ENCODE assay signal across 2 cellular contexts in the genomic region with DNA sequence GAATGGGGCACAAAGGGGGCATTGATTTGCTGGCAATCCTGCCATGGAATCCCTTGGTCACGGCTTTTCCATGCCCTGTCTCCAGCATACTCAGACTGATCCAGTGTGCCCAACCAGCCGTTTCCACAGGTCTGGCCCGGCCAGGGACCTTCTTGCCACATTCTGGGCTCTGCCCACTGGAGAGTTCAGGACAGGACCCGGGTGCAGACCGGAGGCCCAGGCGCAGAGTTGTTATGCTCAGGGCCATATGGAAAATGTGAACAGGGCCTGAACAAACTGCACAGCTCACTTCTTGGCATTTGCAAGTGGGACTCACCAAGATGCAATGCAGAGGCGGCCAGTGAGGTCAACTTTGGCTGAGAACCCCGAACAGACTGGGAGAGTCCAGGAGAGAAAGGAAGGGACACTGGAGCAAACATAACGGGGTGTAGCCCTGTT.
TF ChIP-seq lines count a peak whose summit lies in the region.

No MANE protein-coding gene starts in this region.

TF ChIP-seq in IMR-90, 13 proteins besides CTCF, POLR2A, EP300 and RAD21:
- TF ChIP-seq CEBPB (IDR thresholded peaks at IDR 0.05; ENCODE audit: low read depth, low read length) = peak; percentile 75
- no peak for TF ChIP-seq MXI1 (IDR thresholded peaks at IDR 0.05; ENCODE audit: borderline replicate concordance, low read depth, low read length)
- 0 out of 2 replicates have a peak, but pooled peaks have one; percentile 30 for TF ChIP-seq MAZ (IDR thresholded peaks at IDR 0.05; ENCODE audit: borderline replicate concordance, low read depth, low read length)
- no peak for TF ChIP-seq BHLHE40 (IDR thresholded peaks at IDR 0.05; ENCODE audit: low read depth, low read length)
- peak; percentile 13; the same call in 1 of the 2 replicates for TF ChIP-seq NFE2L2 (IDR thresholded peaks at IDR 0.05; ENCODE audit: low read depth, low read length)
TF ChIP-seq in IMR-90: peak in this region for 3.

TF ChIP-seq in HepG2, 621 proteins besides CTCF, POLR2A, EP300 and RAD21:
- TF ChIP-seq ZNF703 (CRISPR knock-in tag; IDR thresholded peaks at IDR 0.05; ENCODE audit: borderline replicate concordance) = no peak
- TF ChIP-seq ZNF510 (CRISPR knock-in tag; IDR thresholded peaks at IDR 0.05; ENCODE audit: low read depth) = no peak
- TF ChIP-seq IRF2 (CRISPR knock-in tag; IDR thresholded peaks at IDR 0.05) = 0 out of 2 replicates have a peak, but pooled peaks have one; percentile 6
- TF ChIP-seq SALL1 (CRISPR knock-in tag; IDR thresholded peaks at IDR 0.05) = peak; percentile 37; the same call in 1 of the 2 replicates
- TF ChIP-seq, protein P1, sequence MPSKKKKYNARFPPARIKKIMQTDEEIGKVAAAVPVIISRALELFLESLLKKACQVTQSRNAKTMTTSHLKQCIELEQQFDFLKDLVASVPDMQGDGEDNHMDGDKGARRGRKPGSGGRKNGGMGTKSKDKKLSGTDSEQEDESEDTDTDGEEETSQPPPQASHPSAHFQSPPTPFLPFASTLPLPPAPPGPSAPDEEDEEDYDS (CRISPR knock-in tag; IDR thresholded peaks at IDR 0.05) = no peak
- TF ChIP-seq U2AF1 (optimal IDR thresholded peaks at IDR 0.05; ENCODE audit: low read depth, low read length) = no peak
- TF ChIP-seq GATAD2A (CRISPR knock-in tag; IDR thresholded peaks at IDR 0.05) = 0 out of 2 replicates have a peak, but pooled peaks have one; percentile 28
- TF ChIP-seq, protein P2, sequence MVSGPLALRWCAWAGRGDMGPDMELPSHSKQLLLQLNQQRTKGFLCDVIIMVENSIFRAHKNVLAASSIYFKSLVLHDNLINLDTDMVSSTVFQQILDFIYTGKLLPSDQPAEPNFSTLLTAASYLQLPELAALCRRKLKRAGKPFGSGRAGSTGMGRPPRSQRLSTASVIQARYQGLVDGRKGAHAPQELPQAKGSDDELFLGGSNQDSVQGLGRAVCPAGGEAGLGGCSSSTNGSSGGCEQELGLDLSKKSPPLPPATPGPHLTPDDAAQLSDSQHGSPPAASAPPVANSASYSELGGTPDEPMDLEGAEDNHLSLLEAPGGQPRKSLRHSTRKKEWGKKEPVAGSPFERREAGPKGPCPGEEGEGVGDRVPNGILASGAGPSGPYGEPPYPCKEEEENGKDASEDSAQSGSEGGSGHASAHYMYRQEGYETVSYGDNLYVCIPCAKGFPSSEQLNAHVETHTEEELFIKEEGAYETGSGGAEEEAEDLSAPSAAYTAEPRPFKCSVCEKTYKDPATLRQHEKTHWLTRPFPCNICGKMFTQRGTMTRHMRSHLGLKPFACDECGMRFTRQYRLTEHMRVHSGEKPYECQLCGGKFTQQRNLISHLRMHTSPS (CRISPR knock-in tag; IDR thresholded peaks at IDR 0.05; ENCODE audit: low read depth) = peak; percentile 91
- no peak for TF ChIP-seq MZF1 (CRISPR knock-in tag; IDR thresholded peaks at IDR 0.05; ENCODE audit: borderline replicate concordance)
- TF ChIP-seq, protein P3, sequence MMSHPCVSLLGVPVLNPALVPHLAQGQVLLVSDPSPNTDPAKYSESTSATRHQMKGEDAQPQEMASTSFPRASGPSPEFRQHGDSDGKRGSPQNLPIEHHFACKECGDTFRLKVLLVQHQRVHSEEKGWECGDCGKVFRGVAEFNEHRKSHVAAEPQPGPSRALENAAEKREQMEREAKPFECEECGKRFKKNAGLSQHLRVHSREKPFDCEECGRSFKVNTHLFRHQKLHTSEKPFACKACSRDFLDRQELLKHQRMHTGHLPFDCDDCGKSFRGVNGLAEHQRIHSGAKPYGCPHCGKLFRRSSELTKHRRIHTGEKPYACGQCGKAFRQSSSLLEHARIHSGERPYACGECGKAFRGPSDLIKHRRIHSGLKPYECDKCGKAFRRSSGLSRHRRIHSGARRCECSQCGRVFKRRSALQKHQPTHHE (CRISPR knock-in tag; IDR thresholded peaks at IDR 0.05; ENCODE audit: borderline replicate concordance) = no peak
- TF ChIP-seq, protein P4, sequence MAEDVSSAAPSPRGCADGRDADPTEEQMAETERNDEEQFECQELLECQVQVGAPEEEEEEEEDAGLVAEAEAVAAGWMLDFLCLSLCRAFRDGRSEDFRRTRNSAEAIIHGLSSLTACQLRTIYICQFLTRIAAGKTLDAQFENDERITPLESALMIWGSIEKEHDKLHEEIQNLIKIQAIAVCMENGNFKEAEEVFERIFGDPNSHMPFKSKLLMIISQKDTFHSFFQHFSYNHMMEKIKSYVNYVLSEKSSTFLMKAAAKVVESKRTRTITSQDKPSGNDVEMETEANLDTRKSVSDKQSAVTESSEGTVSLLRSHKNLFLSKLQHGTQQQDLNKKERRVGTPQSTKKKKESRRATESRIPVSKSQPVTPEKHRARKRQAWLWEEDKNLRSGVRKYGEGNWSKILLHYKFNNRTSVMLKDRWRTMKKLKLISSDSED (CRISPR knock-in tag; IDR thresholded peaks at IDR 0.05) = no peak
- no peak for TF ChIP-seq GATAD1 (CRISPR knock-in tag; IDR thresholded peaks at IDR 0.05)
- TF ChIP-seq DPF2 (CRISPR knock-in tag; IDR thresholded peaks at IDR 0.05; ENCODE audit: borderline replicate concordance, low read depth) = 0 out of 2 replicates have a peak, but pooled peaks have one; percentile 38
- TF ChIP-seq HNRNPL (IDR thresholded peaks at IDR 0.05; ENCODE audit: low read depth, low read length) = peak; percentile 96
- TF ChIP-seq NFE2 (CRISPR knock-in tag; IDR thresholded peaks at IDR 0.05) = no peak
- TF ChIP-seq CEBPB (IDR thresholded peaks at IDR 0.05; ENCODE audit: borderline replicate concordance, low read depth, low read length) = peak; percentile 42; the same call in 1 of the 2 replicates
- no peak for TF ChIP-seq NR2F2 (IDR thresholded peaks at IDR 0.05; ENCODE audit: borderline replicate concordance, low read depth)
- TF ChIP-seq FOSL2 (CRISPR knock-in tag; IDR thresholded peaks at IDR 0.05) = 0 out of 2 replicates have a peak, but pooled peaks have one; percentile 12
- TF ChIP-seq, protein P5, sequence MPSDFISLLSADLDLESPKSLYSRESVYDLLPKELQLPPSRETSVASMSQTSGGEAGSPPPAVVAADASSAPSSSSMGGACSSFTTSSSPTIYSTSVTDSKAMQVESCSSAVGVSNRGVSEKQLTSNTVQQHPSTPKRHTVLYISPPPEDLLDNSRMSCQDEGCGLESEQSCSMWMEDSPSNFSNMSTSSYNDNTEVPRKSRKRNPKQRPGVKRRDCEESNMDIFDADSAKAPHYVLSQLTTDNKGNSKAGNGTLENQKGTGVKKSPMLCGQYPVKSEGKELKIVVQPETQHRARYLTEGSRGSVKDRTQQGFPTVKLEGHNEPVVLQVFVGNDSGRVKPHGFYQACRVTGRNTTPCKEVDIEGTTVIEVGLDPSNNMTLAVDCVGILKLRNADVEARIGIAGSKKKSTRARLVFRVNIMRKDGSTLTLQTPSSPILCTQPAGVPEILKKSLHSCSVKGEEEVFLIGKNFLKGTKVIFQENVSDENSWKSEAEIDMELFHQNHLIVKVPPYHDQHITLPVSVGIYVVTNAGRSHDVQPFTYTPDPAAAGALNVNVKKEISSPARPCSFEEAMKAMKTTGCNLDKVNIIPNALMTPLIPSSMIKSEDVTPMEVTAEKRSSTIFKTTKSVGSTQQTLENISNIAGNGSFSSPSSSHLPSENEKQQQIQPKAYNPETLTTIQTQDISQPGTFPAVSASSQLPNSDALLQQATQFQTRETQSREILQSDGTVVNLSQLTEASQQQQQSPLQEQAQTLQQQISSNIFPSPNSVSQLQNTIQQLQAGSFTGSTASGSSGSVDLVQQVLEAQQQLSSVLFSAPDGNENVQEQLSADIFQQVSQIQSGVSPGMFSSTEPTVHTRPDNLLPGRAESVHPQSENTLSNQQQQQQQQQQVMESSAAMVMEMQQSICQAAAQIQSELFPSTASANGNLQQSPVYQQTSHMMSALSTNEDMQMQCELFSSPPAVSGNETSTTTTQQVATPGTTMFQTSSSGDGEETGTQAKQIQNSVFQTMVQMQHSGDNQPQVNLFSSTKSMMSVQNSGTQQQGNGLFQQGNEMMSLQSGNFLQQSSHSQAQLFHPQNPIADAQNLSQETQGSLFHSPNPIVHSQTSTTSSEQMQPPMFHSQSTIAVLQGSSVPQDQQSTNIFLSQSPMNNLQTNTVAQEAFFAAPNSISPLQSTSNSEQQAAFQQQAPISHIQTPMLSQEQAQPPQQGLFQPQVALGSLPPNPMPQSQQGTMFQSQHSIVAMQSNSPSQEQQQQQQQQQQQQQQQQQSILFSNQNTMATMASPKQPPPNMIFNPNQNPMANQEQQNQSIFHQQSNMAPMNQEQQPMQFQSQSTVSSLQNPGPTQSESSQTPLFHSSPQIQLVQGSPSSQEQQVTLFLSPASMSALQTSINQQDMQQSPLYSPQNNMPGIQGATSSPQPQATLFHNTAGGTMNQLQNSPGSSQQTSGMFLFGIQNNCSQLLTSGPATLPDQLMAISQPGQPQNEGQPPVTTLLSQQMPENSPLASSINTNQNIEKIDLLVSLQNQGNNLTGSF (CRISPR knock-in tag; IDR thresholded peaks at IDR 0.05) = no peak
- no peak for TF ChIP-seq ZNF333 (CRISPR knock-in tag; IDR thresholded peaks at IDR 0.05; ENCODE audit: borderline replicate concordance)
- TF ChIP-seq, protein P6, sequence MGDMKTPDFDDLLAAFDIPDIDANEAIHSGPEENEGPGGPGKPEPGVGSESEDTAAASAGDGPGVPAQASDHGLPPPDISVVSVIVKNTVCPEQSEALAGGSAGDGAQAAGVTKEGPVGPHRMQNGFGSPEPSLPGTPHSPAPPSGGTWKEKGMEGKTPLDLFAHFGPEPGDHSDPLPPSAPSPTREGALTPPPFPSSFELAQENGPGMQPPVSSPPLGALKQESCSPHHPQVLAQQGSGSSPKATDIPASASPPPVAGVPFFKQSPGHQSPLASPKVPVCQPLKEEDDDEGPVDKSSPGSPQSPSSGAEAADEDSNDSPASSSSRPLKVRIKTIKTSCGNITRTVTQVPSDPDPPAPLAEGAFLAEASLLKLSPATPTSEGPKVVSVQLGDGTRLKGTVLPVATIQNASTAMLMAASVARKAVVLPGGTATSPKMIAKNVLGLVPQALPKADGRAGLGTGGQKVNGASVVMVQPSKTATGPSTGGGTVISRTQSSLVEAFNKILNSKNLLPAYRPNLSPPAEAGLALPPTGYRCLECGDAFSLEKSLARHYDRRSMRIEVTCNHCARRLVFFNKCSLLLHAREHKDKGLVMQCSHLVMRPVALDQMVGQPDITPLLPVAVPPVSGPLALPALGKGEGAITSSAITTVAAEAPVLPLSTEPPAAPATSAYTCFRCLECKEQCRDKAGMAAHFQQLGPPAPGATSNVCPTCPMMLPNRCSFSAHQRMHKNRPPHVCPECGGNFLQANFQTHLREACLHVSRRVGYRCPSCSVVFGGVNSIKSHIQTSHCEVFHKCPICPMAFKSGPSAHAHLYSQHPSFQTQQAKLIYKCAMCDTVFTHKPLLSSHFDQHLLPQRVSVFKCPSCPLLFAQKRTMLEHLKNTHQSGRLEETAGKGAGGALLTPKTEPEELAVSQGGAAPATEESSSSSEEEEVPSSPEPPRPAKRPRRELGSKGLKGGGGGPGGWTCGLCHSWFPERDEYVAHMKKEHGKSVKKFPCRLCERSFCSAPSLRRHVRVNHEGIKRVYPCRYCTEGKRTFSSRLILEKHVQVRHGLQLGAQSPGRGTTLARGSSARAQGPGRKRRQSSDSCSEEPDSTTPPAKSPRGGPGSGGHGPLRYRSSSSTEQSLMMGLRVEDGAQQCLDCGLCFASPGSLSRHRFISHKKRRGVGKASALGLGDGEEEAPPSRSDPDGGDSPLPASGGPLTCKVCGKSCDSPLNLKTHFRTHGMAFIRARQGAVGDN (CRISPR knock-in tag; IDR thresholded peaks at IDR 0.05) = peak; percentile 31; the same call in 1 of the 2 replicates
- TF ChIP-seq, protein P7, sequence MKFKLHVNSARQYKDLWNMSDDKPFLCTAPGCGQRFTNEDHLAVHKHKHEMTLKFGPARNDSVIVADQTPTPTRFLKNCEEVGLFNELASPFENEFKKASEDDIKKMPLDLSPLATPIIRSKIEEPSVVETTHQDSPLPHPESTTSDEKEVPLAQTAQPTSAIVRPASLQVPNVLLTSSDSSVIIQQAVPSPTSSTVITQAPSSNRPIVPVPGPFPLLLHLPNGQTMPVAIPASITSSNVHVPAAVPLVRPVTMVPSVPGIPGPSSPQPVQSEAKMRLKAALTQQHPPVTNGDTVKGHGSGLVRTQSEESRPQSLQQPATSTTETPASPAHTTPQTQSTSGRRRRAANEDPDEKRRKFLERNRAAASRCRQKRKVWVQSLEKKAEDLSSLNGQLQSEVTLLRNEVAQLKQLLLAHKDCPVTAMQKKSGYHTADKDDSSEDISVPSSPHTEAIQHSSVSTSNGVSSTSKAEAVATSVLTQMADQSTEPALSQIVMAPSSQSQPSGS (CRISPR knock-in tag; IDR thresholded peaks at IDR 0.05) = no peak
- peak; percentile 24; the same call in 1 of the 2 replicates for TF ChIP-seq CEBPG (CRISPR knock-in tag; IDR thresholded peaks at IDR 0.05)
- no peak for TF ChIP-seq SP140L (CRISPR knock-in tag; IDR thresholded peaks at IDR 0.05; ENCODE audit: borderline replicate concordance)
- no peak for TF ChIP-seq FOXC1 (CRISPR knock-in tag; IDR thresholded peaks at IDR 0.05; ENCODE audit: borderline replicate concordance)
- TF ChIP-seq ARNTL (CRISPR knock-in tag; IDR thresholded peaks at IDR 0.05) = no peak
- TF ChIP-seq ZNF615 (CRISPR knock-in tag; IDR thresholded peaks at IDR 0.05; ENCODE audit: borderline replicate concordance) = 0 out of 2 replicates have a peak, but pooled peaks have one; percentile 29
- TF ChIP-seq XRCC5 (optimal IDR thresholded peaks at IDR 0.05; ENCODE audit: low read length) = peak; percentile 80
- no peak for TF ChIP-seq ZNF891 (CRISPR knock-in tag; IDR thresholded peaks at IDR 0.05)
- TF ChIP-seq HMG20A (CRISPR knock-in tag; IDR thresholded peaks at IDR 0.05; ENCODE audit: borderline replicate concordance) = no peak
- TF ChIP-seq, protein P8, sequence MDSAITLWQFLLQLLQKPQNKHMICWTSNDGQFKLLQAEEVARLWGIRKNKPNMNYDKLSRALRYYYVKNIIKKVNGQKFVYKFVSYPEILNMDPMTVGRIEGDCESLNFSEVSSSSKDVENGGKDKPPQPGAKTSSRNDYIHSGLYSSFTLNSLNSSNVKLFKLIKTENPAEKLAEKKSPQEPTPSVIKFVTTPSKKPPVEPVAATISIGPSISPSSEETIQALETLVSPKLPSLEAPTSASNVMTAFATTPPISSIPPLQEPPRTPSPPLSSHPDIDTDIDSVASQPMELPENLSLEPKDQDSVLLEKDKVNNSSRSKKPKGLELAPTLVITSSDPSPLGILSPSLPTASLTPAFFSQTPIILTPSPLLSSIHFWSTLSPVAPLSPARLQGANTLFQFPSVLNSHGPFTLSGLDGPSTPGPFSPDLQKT (CRISPR knock-in tag; IDR thresholded peaks at IDR 0.05; ENCODE audit: borderline replicate concordance) = no peak
- 0 out of 2 replicates have a peak, but pooled peaks have one; percentile 34 for TF ChIP-seq RXRA (CRISPR knock-in tag; IDR thresholded peaks at IDR 0.05)
- TF ChIP-seq IKZF1 (IDR thresholded peaks at IDR 0.05) = no peak
- no peak for TF ChIP-seq NFE2L1 (CRISPR knock-in tag; IDR thresholded peaks at IDR 0.05; ENCODE audit: borderline replicate concordance)
- TF ChIP-seq ZNF816 (CRISPR knock-in tag; IDR thresholded peaks at IDR 0.05; ENCODE audit: borderline replicate concordance) = no peak
- TF ChIP-seq HCFC1 (IDR thresholded peaks at IDR 0.05; ENCODE audit: low read depth, low read length) = no peak
- peak; percentile 7; the same call in 1 of the 2 replicates for TF ChIP-seq SP5 (CRISPR knock-in tag; IDR thresholded peaks at IDR 0.05; ENCODE audit: borderline replicate concordance, low read depth)
